8 cellular contexts compared by ENCODE assay signal in genomic region chr12:57088442-57089258, GRCh38. TPM values are rescaled to one million over a fixed set of nuclear protein-coding genes. Genes with fewer than 3 reads are reported as not detected.
DNase-seq lines count a peak whose midpoint lies in the region; ATAC-seq and TF ChIP-seq lines count a peak whose summit lies in the region.

A gene with protein sequence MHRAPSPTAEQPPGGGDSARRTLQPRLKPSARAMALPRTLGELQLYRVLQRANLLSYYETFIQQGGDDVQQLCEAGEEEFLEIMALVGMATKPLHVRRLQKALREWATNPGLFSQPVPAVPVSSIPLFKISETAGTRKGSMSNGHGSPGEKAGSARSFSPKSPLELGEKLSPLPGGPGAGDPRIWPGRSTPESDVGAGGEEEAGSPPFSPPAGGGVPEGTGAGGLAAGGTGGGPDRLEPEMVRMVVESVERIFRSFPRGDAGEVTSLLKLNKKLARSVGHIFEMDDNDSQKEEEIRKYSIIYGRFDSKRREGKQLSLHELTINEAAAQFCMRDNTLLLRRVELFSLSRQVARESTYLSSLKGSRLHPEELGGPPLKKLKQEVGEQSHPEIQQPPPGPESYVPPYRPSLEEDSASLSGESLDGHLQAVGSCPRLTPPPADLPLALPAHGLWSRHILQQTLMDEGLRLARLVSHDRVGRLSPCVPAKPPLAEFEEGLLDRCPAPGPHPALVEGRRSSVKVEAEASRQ (plus strand): TSS chr12:57089114. CDS start chr12:57089272, 158 bp downstream.

- H3K4me1 ChIP-seq in DOHH2 (ENCODE audit: control insufficient read depth, low read length) (peaks cover 45% of the 10 kb centered on the region), GM23248 (ENCODE audit: insufficient read depth) (peaks cover 30% of the 10 kb centered on the region)

- H3K9me3 ChIP-seq in DOHH2 (ENCODE audit: control insufficient read depth, insufficient read depth, low read length): no peaks in the 10 kb centered on the region
- no peaks in the 10 kb centered on the region for H3K9me3 ChIP-seq in GM23248 (ENCODE audit: low read depth)

- no peak within 1 kb of the TSS for H2AFZ ChIP-seq in GM23248

- no peaks in the 10 kb centered on the region for H3K9me3 Mint-ChIP-seq in activated T-helper 17 cell treated with anti-CD3 and anti-CD28 coated beads, Interleukin-2, amount 50 U/mL, for 72 hours
- H3K9me3 Mint-ChIP-seq in natural killer cell: no peaks in the 10 kb centered on the region
- no peaks in the 10 kb centered on the region for H3K9me3 Mint-ChIP-seq in stimulated activated naive B cell treated with anti-CD40 and anti-IgM and Interleukin-4, amounts not matched to agents 10 μg/mL and 1 μg/mL and 100 μg/mL, for 72 hours

- peaks cover 28% of the 10 kb centered on the region for H3K4me1 Mint-ChIP-seq in activated T-helper 17 cell treated with anti-CD3 and anti-CD28 coated beads, Interleukin-2, amount 50 U/mL, for 72 hours
- peaks cover 25 to 42% of the 10 kb centered on the region in 2 donors for H3K4me1 Mint-ChIP-seq in natural killer cell
- peaks cover 49 to 78% of the 10 kb centered on the region in 2 donors for H3K4me1 Mint-ChIP-seq in stimulated activated naive B cell treated with anti-CD40 and anti-IgM and Interleukin-4, amounts not matched to agents 10 μg/mL and 1 μg/mL and 100 μg/mL, for 72 hours

- peaks cover 9% of the 10 kb centered on the region; the same call in 1 of the 2 replicates for H3K36me3 ChIP-seq in DOHH2 (ENCODE audit: control insufficient read depth, low read length)
- H3K36me3 ChIP-seq in GM23248 (ENCODE audit: low read depth): peaks cover 21% of the 10 kb centered on the region

- H3K36me3 Mint-ChIP-seq in activated T-helper 17 cell treated with anti-CD3 and anti-CD28 coated beads, Interleukin-2, amount 50 U/mL, for 72 hours (ENCODE audit: low read depth): peaks cover 67% of the 10 kb centered on the region
- H3K36me3 Mint-ChIP-seq in natural killer cell: no peaks in the 10 kb centered on the region
- peaks cover 31 to 38% of the 10 kb centered on the region in 2 donors for H3K36me3 Mint-ChIP-seq in stimulated activated naive B cell treated with anti-CD40 and anti-IgM and Interleukin-4, amounts not matched to agents 10 μg/mL and 1 μg/mL and 100 μg/mL, for 72 hours

- POLR2A ChIA-PET in RWPE1 (lab: Yijun Ruan, JAX; ENCODE audit: low non-redundant PET): interaction anchor here (0.6 to 2.9 kb wide), 3 partner anchors 14 to 96 kb away, joined by 4 to 37 read pairs (median 8); partner anchors contain the start of gene STAT6

- no peaks in the 10 kb centered on the region for H3K27me3 ChIP-seq in DOHH2 (ENCODE audit: control insufficient read depth, low read length)
- H3K27me3 ChIP-seq in GM23248 (replicated peaks; ENCODE audit: insufficient read depth): no peaks in the 10 kb centered on the region

- no peaks in the 10 kb centered on the region for H3K27me3 Mint-ChIP-seq in activated T-helper 17 cell treated with anti-CD3 and anti-CD28 coated beads, Interleukin-2, amount 50 U/mL, for 72 hours
- H3K27me3 Mint-ChIP-seq in natural killer cell (ENCODE audit: low read depth in 2 of 2): no peaks in the 10 kb centered on the region
- H3K27me3 Mint-ChIP-seq in stimulated activated naive B cell treated with anti-CD40 and anti-IgM and Interleukin-4, amounts not matched to agents 10 μg/mL and 1 μg/mL and 100 μg/mL, for 72 hours: no peaks in the 10 kb centered on the region

- in situ Hi-C loops in GM23248 (cut with MboI): no loop called here

- WGBS in GM23248 (ENCODE audit: low coverage in 1 of 2, low lambda C conversion rate in 2 of 2, missing lambda C conversion rate in 2 of 2), 2 experiments: 1 to 2% methylated on average over 26 to 84 of the region's 85 CpGs

- peak; percentile 53 for ATAC-seq in activated T-helper 17 cell treated with anti-CD3 and anti-CD28 coated beads, Interleukin-2, amount 50 U/mL, for 72 hours (replicated peaks)
- ATAC-seq in natural killer cell: peak; percentile 73 to 90 (median 81)
- peak; percentile 49 to 54 for ATAC-seq in stimulated activated naive B cell treated with anti-CD40 and anti-IgM and Interleukin-4, amounts not matched to agents 10 μg/mL and 1 μg/mL and 100 μg/mL, for 72 hours (replicated peaks)

- H3K4me2 ChIP-seq in DOHH2 (ENCODE audit: low read length) (peak within 1 kb of the TSS; percentile 100), GM23248 (ENCODE audit: unreplicated experiment) (peak within 1 kb of the TSS; percentile 86)

- H3K9me2 ChIP-seq in DOHH2 (replicated peaks; ENCODE audit: control insufficient read depth, low read length) (no peaks in the 10 kb centered on the region), GM23248 (ENCODE audit: insufficient read depth) (no peaks in the 10 kb centered on the region)

- H3K4me3 ChIP-seq in DOHH2 (ENCODE audit: low read length): peak within 1 kb of the TSS; percentile 87
- H3K4me3 ChIP-seq in GM23248: peak within 1 kb of the TSS; percentile 93
- H3K4me3 ChIP-seq in fibroblast of mammary gland (ENCODE audit: control insufficient read depth, low read depth, low read length): peak within 1 kb of the TSS; percentile 92

- DNase-seq in GM23248 (peak; percentile 98), Kasumi-1 (lab: John Stamatoyannopoulos, UW) (peak; percentile 90 to 92), RWPE1 (ENCODE audit: low spot score) (peak; percentile 79), fibroblast of mammary gland (ENCODE audit: low read depth) (peak; percentile 96), natural killer cell (peak; percentile 84)
- peak; percentile 88 for DNase-seq in stimulated activated naive B cell treated with anti-CD40 and anti-IgM and Interleukin-4, amounts not matched to agents 10 μg/mL and 1 μg/mL and 100 μg/mL, for 72 hours

- H3K4me3 Mint-ChIP-seq in activated T-helper 17 cell treated with anti-CD3 and anti-CD28 coated beads, Interleukin-2, amount 50 U/mL, for 72 hours: peak within 1 kb of the TSS; percentile 97
- peak within 1 kb of the TSS; percentile 90 for H3K4me3 Mint-ChIP-seq in natural killer cell
- H3K4me3 Mint-ChIP-seq in stimulated activated naive B cell treated with anti-CD40 and anti-IgM and Interleukin-4, amounts not matched to agents 10 μg/mL and 1 μg/mL and 100 μg/mL, for 72 hours: peak within 1 kb of the TSS; percentile 91 to 98

- H3F3A ChIP-seq in DOHH2 (ENCODE audit: control insufficient read depth, insufficient read depth) (peaks cover 26% of the 10 kb centered on the region), GM23248 (ENCODE audit: insufficient read depth) (peaks cover 34% of the 10 kb centered on the region)

- CTCF ChIA-PET in RWPE1 (lab: Yijun Ruan, JAX): interaction anchor here (0.7 to 2.7 kb wide), 3 partner anchors 19 to 495 kb away, joined by 3 to 15 read pairs (median 6); partner anchors contain the start of gene STAT6

- H3K79me2 ChIP-seq in DOHH2 (ENCODE audit: control insufficient read depth, low read length) (peaks cover 9% of the 10 kb centered on the region), GM23248 (ENCODE audit: insufficient read depth) (peaks cover 42% of the 10 kb centered on the region)

- H3K27ac ChIP-seq in DOHH2 (ENCODE audit: low read depth, low read length) (peak within 1 kb of the TSS; percentile 91), GM23248 (peak within 1 kb of the TSS; percentile 99), RWPE1 (peak within 1 kb of the TSS; percentile 100)

- H4K20me1 ChIP-seq in DOHH2 (ENCODE audit: control insufficient read depth, insufficient read depth, low read depth, low read length): no peaks in the 10 kb centered on the region
- no peaks in the 10 kb centered on the region for H4K20me1 ChIP-seq in GM23248 (ENCODE audit: insufficient read depth)

- TF ChIP-seq CTCF in DOHH2 (IDR thresholded peaks at IDR 0.05; ENCODE audit: low read depth, low read length, poor library complexity, severe bottlenecking): no peak
- TF ChIP-seq CTCF in RWPE1 (conservative IDR thresholded peaks at IDR 0.05; ENCODE audit: low read depth): no peak
- no peak for TF ChIP-seq CTCF in fibroblast of mammary gland (conservative IDR thresholded peaks at IDR 0.05; ENCODE audit: control insufficient read depth, insufficient read depth, low read depth, low read length)
- no peak for TF ChIP-seq CTCF in natural killer cell (IDR thresholded peaks at IDR 0.05)

- intact Hi-C loops in natural killer cell (cut with micrococcal nuclease): loop anchor here (1.0 kb wide), 1 partner anchor 9 kb away; no protein-coding TSS in a partner anchor

- H3K9ac ChIP-seq in GM23248: peak within 1 kb of the TSS; percentile 91

- H3K27ac Mint-ChIP-seq in activated T-helper 17 cell treated with anti-CD3 and anti-CD28 coated beads, Interleukin-2, amount 50 U/mL, for 72 hours: peak within 1 kb of the TSS; percentile 88
- peak within 1 kb of the TSS; percentile 92 to 95 for H3K27ac Mint-ChIP-seq in natural killer cell
- H3K27ac Mint-ChIP-seq in stimulated activated naive B cell treated with anti-CD40 and anti-IgM and Interleukin-4, amounts not matched to agents 10 μg/mL and 1 μg/mL and 100 μg/mL, for 72 hours: peak within 1 kb of the TSS; percentile 99

RNA-seq across cellular contexts. Expression of the gene that starts here (rescaled TPM):
- 88.7 and 107 TPM in 2 replicates for total RNA-seq in GM23248 (2014; rRNA removed; shearing (Covaris generic))
- polyA plus RNA-seq in GM23248 (2016; fragmentation: Nextera tagmentation; extraction: Ambion mirVana): 21.6 and 22.8 TPM in 2 replicates
- total RNA-seq in activated T-helper 17 cell treated with anti-CD3 and anti-CD28 coated beads, Interleukin-2, amount 50 U/mL, for 72 hours: 10 to 100 TPM; 20.6 to 61.4 TPM
- total RNA-seq in natural killer cell: 1 to 10 TPM; 4.2 to 7.0 (median 5.4) TPM

Comparison
In these comparisons a context has a peak if more than half of its experiments do, and no peak if none do; other contexts are left out.
1. Peak in every context shown above with its lines: DNase-seq, ATAC-seq, H3K4me3 ChIP-seq and H3K27ac ChIP-seq.